ENCODE assay signal across 23 cellular contexts in the genomic region with DNA sequence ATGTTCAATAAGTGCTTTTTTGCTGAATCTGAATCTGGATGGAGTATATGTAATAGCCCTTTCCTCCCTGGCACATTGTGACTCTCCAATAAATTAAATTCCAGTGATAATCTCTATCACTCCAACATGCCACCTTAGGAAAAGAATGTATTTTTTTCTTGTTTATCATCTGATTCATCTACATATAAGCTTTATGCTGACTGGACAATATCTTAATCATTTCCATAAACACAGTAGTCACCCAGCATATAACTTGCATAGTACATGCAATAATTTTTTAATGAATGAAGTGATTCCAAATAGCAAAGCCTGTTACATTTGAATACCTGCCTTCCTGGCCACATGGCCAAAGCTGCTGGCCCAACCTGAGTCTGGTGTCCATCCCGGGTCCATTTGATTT.
DNase-seq lines count a peak whose midpoint lies in the region; ATAC-seq, FAIRE-seq and TF ChIP-seq lines count a peak whose summit lies in the region.
"Had no signal": no experiment of that assay in that cellular context is flagged by ENCODE, and none has a peak within 500 bp of the region (broad histone marks: within the 10 kb centered on the region; RNA-seq: fewer than 3 reads in every experiment).

No MANE protein-coding gene starts in this region.

- WGBS in HepG2 (ENCODE audit: low lambda C conversion rate), result 40% methylated on average over 1 of the region's 1 CpG
- 75% methylated on average over 1 of the region's 1 CpG for WGBS in right lobe of liver (ENCODE audit: insufficient coverage, low coverage, low lambda C conversion rate, missing lambda C conversion rate)
- 0% methylated on average over 1 of the region's 1 CpG for WGBS in K562 (ENCODE audit: insufficient coverage, low coverage, missing lambda C conversion rate)

- H3K27me3 Mint-ChIP-seq in mesothelial cell of epicardium (ENCODE audit: low read depth), result no peaks in the 10 kb centered on the region

- no peak for ATAC-seq in HepG2
- no peak for ATAC-seq in right lobe of liver
- no peak for ATAC-seq in K562
- no peak for ATAC-seq in GM21737 (IDR thresholded peaks at IDR 0.05; ENCODE audit: unreplicated experiment)

- H2AFZ ChIP-seq in HepG2 (ENCODE audit: low read length) (no peak overlapping the region), K562 (ENCODE audit: low read depth, low read length) (no peak overlapping the region)

- CTCF ChIA-PET in HepG2 (lab: Yijun Ruan, JAX; ENCODE audit: low intra/inter-chr PET ratio, low total read pairs), result no interaction called here
- CTCF ChIA-PET in K562 (lab: Yijun Ruan, JAX; ENCODE audit: low intra/inter-chr PET ratio), result no interaction called here

- TF ChIP-seq RAD21 in HepG2 (CRISPR knock-in tag; IDR thresholded peaks at IDR 0.05) (no peak), K562 (CRISPR knock-in tag; conservative IDR thresholded peaks at IDR 0.05 in 1 of 2, IDR thresholded peaks at IDR 0.05 in 1 of 2) (no peak)

- H3K4me2 ChIP-seq in HepG2 (ENCODE audit: low read depth, low read length) (no peak overlapping the region), K562 (ENCODE audit: insufficient read depth, low read length) (no peak overlapping the region)
- H3K4me2 ChIP-seq: BLaER1 had no signal

- H3K79me2 ChIP-seq in HepG2 (ENCODE audit: insufficient read depth, low read length) (no peaks in the 10 kb centered on the region), K562 (ENCODE audit: control insufficient read depth, insufficient read depth, low read length) (no peaks in the 10 kb centered on the region)

- no peaks in the 10 kb centered on the region for H3K9me3 Mint-ChIP-seq in mesothelial cell of epicardium
- H3K9me3 Mint-ChIP-seq: CD14-positive monocyte; CD4-positive, alpha-beta memory T cell had no signal

- in situ Hi-C loops in HepG2 (cut with HindIII; ENCODE audit: extremely low pct_ligation_motif_present, low pct_unique_long_range_greater_than_20kb) (no loop called here), K562 (cut with MboI) (no loop called here)

- H3K36me3 ChIP-seq in HepG2 (replicated peaks in 1 of 2; ENCODE audit: control insufficient read depth in 1 of 2, insufficient read depth in 2 of 2, low read length in 2 of 2) (no peaks in the 10 kb centered on the region), right lobe of liver (no peaks in the 10 kb centered on the region), K562 (ENCODE audit: control insufficient read depth, insufficient read depth, low read length) (no peaks in the 10 kb centered on the region)
- H3K36me3 ChIP-seq: BE2C, BLaER1 had no signal

- no peak for FAIRE-seq in HepG2 (lab: Jason Lieb, UNC)
- no peak for FAIRE-seq in K562 (lab: Jason Lieb, UNC)
- FAIRE-seq: D721Med, G401.6, GM12891, GM19239 had no signal

- POLR2A ChIA-PET in HepG2 (lab: Yijun Ruan, JAX) (no interaction called here), K562 (lab: Yijun Ruan, JAX) (no interaction called here)

- no peak for TF ChIP-seq CTCF in HepG2 (CRISPR knock-in tag; IDR thresholded peaks at IDR 0.05)
- no peak for TF ChIP-seq CTCF in right lobe of liver (IDR thresholded peaks at IDR 0.05)
- no peak for TF ChIP-seq CTCF in K562 (IDR thresholded peaks at IDR 0.05 in 2 of 3, conservative IDR thresholded peaks at IDR 0.05 in 1 of 3; ENCODE audit: insufficient read depth in 2 of 3, low read depth in 1 of 3, low read length in 3 of 3)
- no peak for TF ChIP-seq CTCF in mesothelial cell of epicardium (IDR thresholded peaks at IDR 0.05; ENCODE audit: unreplicated experiment)

- TF ChIP-seq EP300 in HepG2 (IDR thresholded peaks at IDR 0.05; ENCODE audit: low read depth in 2 of 2, low read length in 2 of 2) (no peak), HepG2 (CRISPR knock-in tag; IDR thresholded peaks at IDR 0.05; ENCODE audit: borderline replicate concordance) (no peak), K562 (IDR thresholded peaks at IDR 0.05; ENCODE audit: low read length) (no peak)

- BruUV-seq in HepG2 (replicated peaks; lab: Mats Ljungman, UMichigan) (no TSS peak), K562 (replicated peaks; lab: Mats Ljungman, UMichigan) (no TSS peak)

- H3K9me3 ChIP-seq in HepG2 (ENCODE audit: low read length) (no peaks in the 10 kb centered on the region), right lobe of liver (no peaks in the 10 kb centered on the region), K562 (replicated peaks; ENCODE audit: control insufficient read depth, insufficient read depth, low read depth, low read length) (no peaks in the 10 kb centered on the region)
- H3K9me3 ChIP-seq: BE2C, BLaER1 had no signal

- intact Hi-C loops in HepG2 (cut with micrococcal nuclease; ENCODE audit: unreplicated experiment), result no loop called here
- intact Hi-C loops in right lobe of liver (cut with DNase I), result no loop called here
- intact Hi-C loops in K562 (cut with micrococcal nuclease), result no loop called here

- H3K9ac ChIP-seq in HepG2 (ENCODE audit: insufficient read depth, low read depth, low read length) (no peak overlapping the region), K562 (ENCODE audit: insufficient read depth in 1 of 2, low read depth in 2 of 2, low read length in 2 of 2) (no peak overlapping the region)
- H3K9ac ChIP-seq: BLaER1 had no signal

- H3K4me3 Mint-ChIP-seq in mesothelial cell of epicardium, result no peak overlapping the region
- H3K4me3 Mint-ChIP-seq: CD14-positive monocyte; CD4-positive, alpha-beta memory T cell; CD8-positive, alpha-beta memory T cell had no signal

- H3K27ac Mint-ChIP-seq in mesothelial cell of epicardium, result peak overlapping the region; percentile 94
- H3K27ac Mint-ChIP-seq: CD14-positive monocyte; CD4-positive, alpha-beta memory T cell; CD4-positive, CD25-positive, alpha-beta regulatory T cell; CD8-positive, alpha-beta memory T cell had no signal

- peaks cover 71% of the 10 kb centered on the region for H3K4me1 Mint-ChIP-seq in mesothelial cell of epicardium
- H3K4me1 Mint-ChIP-seq: CD14-positive monocyte; CD4-positive, alpha-beta memory T cell; CD4-positive, CD25-positive, alpha-beta regulatory T cell; CD8-positive, alpha-beta memory T cell had no signal

- H3K4me3 ChIP-seq in HepG2 (replicated peaks in 1 of 3; ENCODE audit: insufficient read depth in 1 of 3, low read depth in 2 of 3, low read length in 3 of 3) (no peak overlapping the region), right lobe of liver (no peak overlapping the region), K562 (no peak overlapping the region)
- H3K4me3 ChIP-seq: BLaER1 had no signal

- H4K20me1 ChIP-seq in HepG2 (ENCODE audit: insufficient read depth, low read length) (no peaks in the 10 kb centered on the region), K562 (replicated peaks; ENCODE audit: control insufficient read depth, insufficient read depth, low read length) (no peaks in the 10 kb centered on the region)
- H4K20me1 ChIP-seq: BLaER1 had no signal

- no peak for DNase-seq in HepG2 (ENCODE audit: low spot score)
- DNase-seq in right lobe of liver, result no peak
- DNase-seq in K562 (ENCODE audit: extremely low read depth in 1 of 4, low spot score in 3 of 4), result no peak
- no peak for DNase-seq in mesothelial cell of epicardium (ENCODE audit: low spot score in 2 of 2, unreplicated experiment in 2 of 2)
- no peak for DNase-seq in D341Med (ENCODE audit: low spot score)
- DNase-seq in NCI-H187 (lab: John Stamatoyannopoulos, UW), result no peak
- DNase-seq: ACHN; BE2C; C1 segment of cervical spinal cord; CD4-positive, alpha-beta memory T cell; CD4-positive, CD25-positive, alpha-beta regulatory T cell; CD8-positive, alpha-beta memory T cell; COR-L47; DMS79 treated with DMSO at 0.1 percent for 48 hours; GF-D8 had no signal

- H3K27me3 ChIP-seq in HepG2 (ENCODE audit: control insufficient read depth in 1 of 2, insufficient read depth in 2 of 2, low read length in 2 of 2) (no peaks in the 10 kb centered on the region), right lobe of liver (no peaks in the 10 kb centered on the region), K562 (ENCODE audit: control insufficient read depth in 2 of 2, insufficient read depth in 2 of 2, low read length in 2 of 2) (no peaks in the 10 kb centered on the region)
- H3K27me3 ChIP-seq: BE2C, BLaER1 had no signal

- no peak overlapping the region for H3K27ac ChIP-seq in HepG2 (ENCODE audit: extremely low read length, insufficient read depth, low read length)
- no peak overlapping the region for H3K27ac ChIP-seq in right lobe of liver
- no peak overlapping the region for H3K27ac ChIP-seq in K562 (ENCODE audit: extremely low read depth, low read depth, low read length)
- H3K27ac ChIP-seq: 22Rv1, BLaER1 had no signal

- H3K4me1 ChIP-seq in HepG2 (ENCODE audit: insufficient read depth, low read length), result no peaks in the 10 kb centered on the region
- H3K4me1 ChIP-seq in right lobe of liver, result no peaks in the 10 kb centered on the region
- H3K4me1 ChIP-seq in K562 (replicated peaks in 1 of 2; ENCODE audit: control insufficient read depth in 2 of 2, insufficient read depth in 2 of 2, low read length in 2 of 2), result no peaks in the 10 kb centered on the region
- H3K4me1 ChIP-seq: BE2C, BLaER1 had no signal

- TF ChIP-seq POLR2A in HepG2 (IDR thresholded peaks at IDR 0.05; ENCODE audit: insufficient read depth in 1 of 2, low read depth in 2 of 2, low read length in 2 of 2), result no peak
- TF ChIP-seq POLR2A in right lobe of liver (IDR thresholded peaks at IDR 0.05), result no peak
- TF ChIP-seq POLR2A in K562 (conservative IDR thresholded peaks at IDR 0.05), result no peak

- no peaks in the 10 kb centered on the region for H3K36me3 Mint-ChIP-seq in mesothelial cell of epicardium
- H3K36me3 Mint-ChIP-seq: CD14-positive monocyte; CD4-positive, alpha-beta memory T cell; CD4-positive, CD25-positive, alpha-beta regulatory T cell; CD8-positive, alpha-beta memory T cell had no signal

- no peaks in the 10 kb centered on the region for H3K9me1 ChIP-seq in K562 (ENCODE audit: control insufficient read depth, insufficient read depth, low read length)

TF ChIP-seq in K562, 482 proteins besides CTCF, POLR2A, EP300 and RAD21 (continues in another document):
- TF ChIP-seq, protein P1, sequence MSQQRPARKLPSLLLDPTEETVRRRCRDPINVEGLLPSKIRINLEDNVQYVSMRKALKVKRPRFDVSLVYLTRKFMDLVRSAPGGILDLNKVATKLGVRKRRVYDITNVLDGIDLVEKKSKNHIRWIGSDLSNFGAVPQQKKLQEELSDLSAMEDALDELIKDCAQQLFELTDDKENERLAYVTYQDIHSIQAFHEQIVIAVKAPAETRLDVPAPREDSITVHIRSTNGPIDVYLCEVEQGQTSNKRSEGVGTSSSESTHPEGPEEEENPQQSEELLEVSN (IDR thresholded peaks at IDR 0.05; ENCODE audit: borderline replicate concordance in 1 of 2, extremely low read depth in 1 of 2, insufficient read depth in 1 of 2, insufficient read length in 1 of 2, low read depth in 1 of 2, low read length in 1 of 2, poor library complexity in 1 of 2, severe bottlenecking in 1 of 2), result no peak
- TF ChIP-seq C11orf30 (IDR thresholded peaks at IDR 0.05; ENCODE audit: low read depth) (peak; percentile 41; the same call in 1 of the 2 replicates), ZNF316 (IDR thresholded peaks at IDR 0.05) (peak; percentile 77), MAFG (tag; conservative IDR thresholded peaks at IDR 0.05) (peak; percentile 76), MAFK (IDR thresholded peaks at IDR 0.05; ENCODE audit: low read length) (peak; percentile 82)
- TF ChIP-seq, protein P2, sequence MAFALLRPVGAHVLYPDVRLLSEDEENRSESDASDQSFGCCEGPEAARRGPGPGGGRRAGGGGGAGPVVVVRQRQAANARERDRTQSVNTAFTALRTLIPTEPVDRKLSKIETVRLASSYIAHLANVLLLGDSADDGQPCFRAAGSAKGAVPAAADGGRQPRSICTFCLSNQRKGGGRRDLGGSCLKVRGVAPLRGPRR (CRISPR knock-in tag; IDR thresholded peaks at IDR 0.05), result no peak
